ENCODE assay signal across 8 cellular contexts in the genomic region with DNA sequence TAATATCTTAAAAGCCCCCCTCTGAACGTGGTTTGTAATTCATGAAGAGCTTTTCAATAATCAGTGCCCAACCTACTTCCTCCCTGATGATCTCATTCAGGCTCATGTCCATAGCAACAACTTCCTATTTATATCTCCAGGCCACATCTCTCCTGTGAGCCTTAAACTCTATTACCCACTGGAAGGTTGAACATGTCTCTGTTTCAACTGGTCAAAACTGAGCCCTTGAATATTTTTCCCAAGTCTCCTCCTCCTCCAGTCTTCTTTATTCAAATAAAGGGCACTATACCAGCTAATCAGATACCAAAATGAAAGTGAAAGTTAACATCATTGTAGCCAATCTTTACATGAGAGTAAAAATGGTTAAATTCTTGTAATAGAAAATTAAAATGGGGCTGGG.
DNase-seq lines count a peak whose midpoint lies in the region; ATAC-seq, FAIRE-seq and TF ChIP-seq lines count a peak whose summit lies in the region.

No MANE protein-coding gene starts in this region.

- H3K36me3 ChIP-seq in SJCRH30 (no peaks in the 10 kb centered on the region), suprapubic skin (no peaks in the 10 kb centered on the region)

- no peak for DNase-seq in activated T-cell treated with anti-CD3 and anti-CD28 coated beads, Interleukin-2, amount 50 U/mL, for 72 hours
- DNase-seq in activated T-cell treated with anti-CD3 and anti-CD28 coated beads for 4 hours (no peak), SJCRH30 (peak; percentile 29 to 68), fibroblast of pulmonary artery (ENCODE audit: low read depth) (peak; percentile 74), urothelium cell line (ENCODE audit: low spot score) (peak; percentile 59), NCI-H146 (lab: John Stamatoyannopoulos, UW) (no peak), suprapubic skin (ENCODE audit: low spot score in 2 of 2) (no peak)

- H3K4me1 Mint-ChIP-seq in activated T-cell treated with anti-CD3 and anti-CD28 coated beads, Interleukin-2, amount 50 U/mL, for 72 hours (ENCODE audit: low read depth) = peaks cover 30% of the 10 kb centered on the region

- H3K4me3 ChIP-seq in SJCRH30 = no peak overlapping the region
- no peak overlapping the region for H3K4me3 ChIP-seq in fibroblast of pulmonary artery (replicated peaks; ENCODE audit: low read depth, low read length)
- H3K4me3 ChIP-seq in suprapubic skin = no peak overlapping the region

- no peaks in the 10 kb centered on the region for H3K36me3 Mint-ChIP-seq in activated T-cell treated with anti-CD3 and anti-CD28 coated beads, Interleukin-2, amount 50 U/mL, for 72 hours (ENCODE audit: insufficient read depth in 2 of 2)

- no peak for TF ChIP-seq EP300 in suprapubic skin (IDR thresholded peaks at IDR 0.05)

- no peaks in the 10 kb centered on the region for H3K27me3 Mint-ChIP-seq in activated T-cell treated with anti-CD3 and anti-CD28 coated beads, Interleukin-2, amount 50 U/mL, for 72 hours (ENCODE audit: low read depth)

- ATAC-seq in activated T-cell treated with anti-CD3 and anti-CD28 coated beads, Interleukin-2, amount 50 U/mL, for 72 hours (replicated peaks in 1 of 2) = peak in 1 of 2 donors; percentile 42
- peak; percentile 62 for ATAC-seq in HG03457 (IDR thresholded peaks at IDR 0.05; ENCODE audit: unreplicated experiment)

- H3K9me3 ChIP-seq in SJCRH30 (replicated peaks) = no peaks in the 10 kb centered on the region; the same call in 1 of the 2 replicates
- no peaks in the 10 kb centered on the region for H3K9me3 ChIP-seq in suprapubic skin

- H3K4me3 Mint-ChIP-seq in activated T-cell treated with anti-CD3 and anti-CD28 coated beads, Interleukin-2, amount 50 U/mL, for 72 hours = peak overlapping the region; percentile 67 to 83

- FAIRE-seq in urothelium cell line (lab: Jason Lieb, UNC) = no peak

- H3K27ac ChIP-seq in SJCRH30 = peak overlapping the region; percentile 50
- no peak overlapping the region for H3K27ac ChIP-seq in suprapubic skin

- TF ChIP-seq CTCF in fibroblast of pulmonary artery (IDR thresholded peaks at IDR 0.05; ENCODE audit: low read length, missing control alignments) (no peak), suprapubic skin (IDR thresholded peaks at IDR 0.05) (no peak)

- no peaks in the 10 kb centered on the region for H3K9me3 Mint-ChIP-seq in activated T-cell treated with anti-CD3 and anti-CD28 coated beads, Interleukin-2, amount 50 U/mL, for 72 hours

- H3K27me3 ChIP-seq in SJCRH30 (no peaks in the 10 kb centered on the region), suprapubic skin (no peaks in the 10 kb centered on the region)

- peak overlapping the region; percentile 91 for H3K27ac Mint-ChIP-seq in activated T-cell treated with anti-CD3 and anti-CD28 coated beads, Interleukin-2, amount 50 U/mL, for 72 hours

- no peak for TF ChIP-seq POLR2A in suprapubic skin (IDR thresholded peaks at IDR 0.05)

- H3K4me1 ChIP-seq in SJCRH30 (peaks cover 43% of the 10 kb centered on the region), suprapubic skin (no peaks in the 10 kb centered on the region)

- 11% methylated on average over 1 of the region's 1 CpG for WGBS in suprapubic skin

Comparison
In these comparisons a context has a peak if more than half of its experiments do, and no peak if none do; other contexts are left out.
1. DNase-seq: peak in SJCRH30 (2 of 2), fibroblast of pulmonary artery (single experiment) and urothelium cell line (single experiment); none in activated T-cell treated with anti-CD3 and anti-CD28 coated beads, Interleukin-2, amount 50 U/mL, for 72 hours (0 of 2), activated T-cell treated with anti-CD3 and anti-CD28 coated beads for 4 hours (single experiment), NCI-H146 (single experiment) and suprapubic skin (0 of 2).